11 cellular contexts compared by ENCODE assay signal in genomic region chr1:26282694-26283019, GRCh38. TPM values are rescaled to one million over a fixed set of nuclear protein-coding genes. Genes with fewer than 3 reads are reported as not detected.
DNase-seq lines count a peak whose midpoint lies in the region; ATAC-seq and TF ChIP-seq lines count a peak whose summit lies in the region.
"Had no signal": no experiment of that assay in that cellular context is flagged by ENCODE, and none has a peak within 500 bp of the region (broad histone marks: within the 10 kb centered on the region; RNA-seq: fewer than 3 reads in every experiment).

No MANE protein-coding gene starts in this region.

- H3K4me1 ChIP-seq in endodermal cell (ENCODE audit: control insufficient read depth, insufficient read depth, low read length) (peaks cover 11% of the 10 kb centered on the region), sigmoid colon (peaks cover 0 to 60% (median 46%) of the 10 kb centered on the region in 4 donors)

- H3K4me3 Mint-ChIP-seq in T-helper 1 cell treated with Interleukin-12 subunit alpha and Interleukin-12 subunit beta and Interleukin-4 antibody, amounts not matched to agents 30 μg/mL and 1 μg/mL, for 36 hours = peak overlapping the region; percentile 80
- no peak overlapping the region for H3K4me3 Mint-ChIP-seq in endodermal cell

- H3K27me3 Mint-ChIP-seq in T-helper 1 cell treated with Interleukin-12 subunit alpha and Interleukin-12 subunit beta and Interleukin-4 antibody, amounts not matched to agents 30 μg/mL and 1 μg/mL, for 36 hours (ENCODE audit: low read depth) = no peaks in the 10 kb centered on the region
- no peaks in the 10 kb centered on the region for H3K27me3 Mint-ChIP-seq in endodermal cell (ENCODE audit: insufficient read depth)

- peak overlapping the region; percentile 86 for H3K27ac ChIP-seq in endodermal cell (ENCODE audit: low read depth, low read length)
- peak overlapping the region in 3 of 4 donors; percentile 13 to 88 (median 49) for H3K27ac ChIP-seq in sigmoid colon

- H3K4me1 Mint-ChIP-seq in T-helper 1 cell treated with Interleukin-12 subunit alpha and Interleukin-12 subunit beta and Interleukin-4 antibody, amounts not matched to agents 30 μg/mL and 1 μg/mL, for 36 hours (ENCODE audit: low read depth) = peaks cover 79% of the 10 kb centered on the region
- H3K4me1 Mint-ChIP-seq in endodermal cell = peaks cover 27% of the 10 kb centered on the region

- DNase-seq in T-helper 1 cell = no peak
- peak; percentile 47 for DNase-seq in M059J (ENCODE audit: low read depth)
- DNase-seq in endodermal cell = no peak
- DNase-seq in sigmoid colon = no peak
- no peak for DNase-seq in NCI-H226
- no peak for DNase-seq in DMS 273 (lab: John Stamatoyannopoulos, UW; ENCODE audit: unreplicated experiment)
- DNase-seq: body of pancreas, KG1 had no signal

- no peaks in the 10 kb centered on the region for H3K9me3 ChIP-seq in endodermal cell (ENCODE audit: control insufficient read depth, low read length)
- no peaks in the 10 kb centered on the region for H3K9me3 ChIP-seq in sigmoid colon
- H3K9me3 ChIP-seq: body of pancreas, prostate gland had no signal

- intact Hi-C loops in sigmoid colon (cut with DNase I) = loop anchor here (5.0 kb wide), 1 partner anchor 50 kb away; the partner anchor contains the start of gene CEP85

- TF ChIP-seq CTCF in endodermal cell (conservative IDR thresholded peaks at IDR 0.05) (no peak), sigmoid colon (IDR thresholded peaks at IDR 0.05) (no peak)

- H3K36me3 Mint-ChIP-seq in T-helper 1 cell treated with Interleukin-12 subunit alpha and Interleukin-12 subunit beta and Interleukin-4 antibody, amounts not matched to agents 30 μg/mL and 1 μg/mL, for 36 hours (ENCODE audit: low read depth) = peaks cover 48% of the 10 kb centered on the region
- peaks cover 11% of the 10 kb centered on the region for H3K36me3 Mint-ChIP-seq in endodermal cell (ENCODE audit: low read depth)

- no peak for TF ChIP-seq POLR2A in sigmoid colon (IDR thresholded peaks at IDR 0.05)

- peak overlapping the region; percentile 97 for H3K27ac Mint-ChIP-seq in T-helper 1 cell treated with Interleukin-12 subunit alpha and Interleukin-12 subunit beta and Interleukin-4 antibody, amounts not matched to agents 30 μg/mL and 1 μg/mL, for 36 hours
- no peak overlapping the region for H3K27ac Mint-ChIP-seq in endodermal cell

- no peak for ATAC-seq in GM18867 (IDR thresholded peaks at IDR 0.05; ENCODE audit: unreplicated experiment)
- ATAC-seq: body of pancreas had no signal

- WGBS in endodermal cell (ENCODE audit: insufficient coverage in 1 of 2, insufficient read length in 1 of 2), 2 experiments = 83 to 86% methylated on average over 6 to 12 of the region's 12 CpGs
- WGBS in sigmoid colon, 2 donors = 78 to 83% methylated on average over 12 of the region's 12 CpGs

- no peak overlapping the region for H3K9ac ChIP-seq in endodermal cell (ENCODE audit: extremely low read depth, low read length, poor library complexity, severe bottlenecking)

- no peaks in the 10 kb centered on the region for H3K9me3 Mint-ChIP-seq in T-helper 1 cell treated with Interleukin-12 subunit alpha and Interleukin-12 subunit beta and Interleukin-4 antibody, amounts not matched to agents 30 μg/mL and 1 μg/mL, for 36 hours
- H3K9me3 Mint-ChIP-seq in endodermal cell = no peaks in the 10 kb centered on the region

- H3K36me3 ChIP-seq in endodermal cell (ENCODE audit: control insufficient read depth, insufficient read depth, low read length) (peaks cover 15% of the 10 kb centered on the region), sigmoid colon (no peaks in the 10 kb centered on the region)
- H3K36me3 ChIP-seq: prostate gland had no signal

- no peak for TF ChIP-seq EP300 in sigmoid colon (IDR thresholded peaks at IDR 0.05)

- H3K27me3 ChIP-seq in endodermal cell (ENCODE audit: control insufficient read depth, insufficient read depth, low read length, poor library complexity, severe bottlenecking) = no peaks in the 10 kb centered on the region
- H3K27me3 ChIP-seq in sigmoid colon = no peaks in the 10 kb centered on the region
- H3K27me3 ChIP-seq: body of pancreas had no signal

- H3K4me3 ChIP-seq in endodermal cell (ENCODE audit: low read length) (no peak overlapping the region), sigmoid colon (no peak overlapping the region)
- H3K4me3 ChIP-seq: body of pancreas, prostate gland had no signal

RNA-seq across cellular contexts. Expression of gene SH3BGRL3, which starts 2.8 kb away (rescaled TPM):
- 268 and 302 TPM in 2 replicates for total RNA-seq in M059J (2014; rRNA removed; shearing (Covaris generic))
- 100 to 1,000 TPM; 119 to 132 TPM for total RNA-seq in endodermal cell
- polyA plus RNA-seq in endodermal cell (2013, experiment 1 of 2) = 187 TPM
- polyA plus RNA-seq in endodermal cell (2013, experiment 2 of 2) = 194 TPM
- total RNA-seq in sigmoid colon = 10 to 100 TPM; 32.9 to 41.5 (median 37.6) TPM
- 100 to 1,000 TPM; 303 to 575 (median 543) TPM for polyA plus RNA-seq in sigmoid colon

RNA-seq across cellular contexts. Expression of gene UBXN11, which starts 23.8 kb away (rescaled TPM):
- total RNA-seq in M059J (2014; rRNA removed; shearing (Covaris generic)) = 4.1 and 7.3 TPM in 2 replicates
- total RNA-seq in endodermal cell (10 to 100 TPM; 24.3 to 30.3 TPM), sigmoid colon (10 to 100 TPM in 3 of 4 donors, 1 to 10 TPM in 1; 9.8 to 17.7 (median 13.1) TPM)
- polyA plus RNA-seq in endodermal cell (2013, experiment 1 of 2) = 18.5 TPM
- polyA plus RNA-seq in endodermal cell (2013, experiment 2 of 2) = 19.1 TPM
- 10 to 100 TPM in 1 of 3 donors, 1 to 10 TPM in 2; 3.0 to 22.7 (median 4.2) TPM for polyA plus RNA-seq in sigmoid colon

RNA-seq across cellular contexts. Expression of gene CD52, which starts 35.1 kb away (rescaled TPM):
- total RNA-seq in M059J (2014; rRNA removed; shearing (Covaris generic)) = not detected in 2 replicates
- total RNA-seq in endodermal cell (1 to 10 TPM; 3.7 to 4.4 TPM), sigmoid colon (1 to 10 TPM in 2 of 4 donors, not detected in 2; 1.6 to 5.7 TPM)
- 0.82 TPM for polyA plus RNA-seq in endodermal cell (2013, experiment 1 of 2)
- polyA plus RNA-seq in endodermal cell (2013, experiment 2 of 2) = not detected
- polyA plus RNA-seq in sigmoid colon = 100 to 1,000 TPM in 1 of 3 donors, 10 to 100 TPM in 2; 19.8 to 556 (median 41.4) TPM
- total RNA-seq: body of pancreas had no signal

RNA-seq across cellular contexts. Expression of gene CEP85, which starts 48.7 kb away (rescaled TPM):
- total RNA-seq in M059J (2014; rRNA removed; shearing (Covaris generic)) = 28.6 and 43.0 TPM in 2 replicates
- total RNA-seq in endodermal cell (10 to 100 TPM; 25.6 to 43.6 TPM), sigmoid colon (1 to 10 TPM; 1.9 to 5.4 (median 3.3) TPM)
- 35.5 TPM for polyA plus RNA-seq in endodermal cell (2013, experiment 1 of 2)
- polyA plus RNA-seq in endodermal cell (2013, experiment 2 of 2) = 29.0 TPM
- 10 to 100 TPM in 1 of 3 donors, 1 to 10 TPM in 2; 2.4 to 12.9 (median 9.7) TPM for polyA plus RNA-seq in sigmoid colon
